In genomic region chr3:28667646-28668376, GRCh38 we compare ENCODE assay signal across 8 cellular contexts.
DNase-seq lines count a peak whose midpoint lies in the region; ATAC-seq, FAIRE-seq and TF ChIP-seq lines count a peak whose summit lies in the region.

No MANE protein-coding gene starts in this region.

- no peak overlapping the region for H3K4me3 ChIP-seq in MM.1S (ENCODE audit: low read length)
- H3K4me3 ChIP-seq in K562: no peak overlapping the region

- TF ChIP-seq RAD21 in K562 (CRISPR knock-in tag; conservative IDR thresholded peaks at IDR 0.05 in 1 of 2, IDR thresholded peaks at IDR 0.05 in 1 of 2): peak; percentile 25 to 59; a peak in 3 of 4 replicates

- POLR2A ChIA-PET in K562 (lab: Yijun Ruan, JAX): no interaction called here

- H3K79me2 ChIP-seq in MM.1S (ENCODE audit: low read length) (no peaks in the 10 kb centered on the region), K562 (ENCODE audit: control insufficient read depth, insufficient read depth, low read length) (no peaks in the 10 kb centered on the region)

- H3K9me2 ChIP-seq in MM.1S (replicated peaks; ENCODE audit: insufficient read depth, low read length): no peaks in the 10 kb centered on the region

- TF ChIP-seq CTCF in MM.1S (IDR thresholded peaks at IDR 0.05; ENCODE audit: low read length) (peak; percentile 91), K562 (IDR thresholded peaks at IDR 0.05 in 2 of 3, conservative IDR thresholded peaks at IDR 0.05 in 1 of 3; ENCODE audit: insufficient read depth in 2 of 3, low read depth in 1 of 3, low read length in 3 of 3) (peak; percentile 52 to 75 (median 63))

- no peak overlapping the region for H2AFZ ChIP-seq in MM.1S (ENCODE audit: low read length)
- H2AFZ ChIP-seq in K562 (ENCODE audit: low read depth, low read length): no peak overlapping the region

- H3K27me3 ChIP-seq in MM.1S (replicated peaks; ENCODE audit: insufficient read depth, low read length): no peaks in the 10 kb centered on the region
- no peaks in the 10 kb centered on the region for H3K27me3 ChIP-seq in K562 (ENCODE audit: control insufficient read depth in 2 of 2, insufficient read depth in 2 of 2, low read length in 2 of 2)

- H3K9me1 ChIP-seq in K562 (ENCODE audit: control insufficient read depth, insufficient read depth, low read length): no peaks in the 10 kb centered on the region

- no peak overlapping the region for H3K27ac ChIP-seq in MM.1S (ENCODE audit: low read length)
- H3K27ac ChIP-seq in K562 (ENCODE audit: extremely low read depth, low read depth, low read length): no peak overlapping the region

- ATAC-seq in HG02571 (IDR thresholded peaks at IDR 0.05; ENCODE audit: unreplicated experiment) (peak; percentile 92), K562 (peak; percentile 91)

- H3K9ac ChIP-seq in MM.1S (ENCODE audit: low read length) (no peak overlapping the region), K562 (ENCODE audit: insufficient read depth in 1 of 2, low read depth in 2 of 2, low read length in 2 of 2) (no peak overlapping the region)

- 5% methylated on average over 4 of the region's 4 CpGs for WGBS in K562 (ENCODE audit: insufficient coverage, low coverage, missing lambda C conversion rate)

- CTCF ChIA-PET in K562 (lab: Yijun Ruan, JAX; ENCODE audit: low intra/inter-chr PET ratio): no interaction called here

- peak; percentile 75 for DNase-seq in activated effector memory CD4-positive, alpha-beta T cell treated with anti-CD3 and anti-CD28 coated beads, Interleukin-2, amount 50 U/mL, for 16 hours
- DNase-seq in activated effector memory CD4-positive, alpha-beta T cell treated with Interleukin-2 at 50 U/mL for 16 hours: no peak
- peak; percentile 80 for DNase-seq in MM.1S
- peak; percentile 38 for DNase-seq in SKM-1 treated with dmso at 0.1 percent for 144 hours (lab: John Stamatoyannopoulos, UW; ENCODE audit: unreplicated experiment)
- DNase-seq in K562 (ENCODE audit: extremely low read depth in 1 of 4, low spot score in 3 of 4): peak; percentile 42 to 66 (median 55)
- peak; percentile 72 for DNase-seq in iPS-NIHi7 (ENCODE audit: extremely low spot score)
- peak; percentile 18 to 31 for DNase-seq in stimulated activated CD4-positive, alpha-beta T cell treated with anti-CD3 and anti-CD28 coated beads, Interleukin-15, amount 100 ng/mL, for 48 hours (ENCODE audit: low read depth in 2 of 2)

- no peaks in the 10 kb centered on the region for H3F3A ChIP-seq in MM.1S (ENCODE audit: insufficient read depth, low read length)

- TF ChIP-seq EP300 in K562 (IDR thresholded peaks at IDR 0.05; ENCODE audit: low read length): no peak

- no peaks in the 10 kb centered on the region for H4K20me1 ChIP-seq in MM.1S (ENCODE audit: insufficient read depth, low read length)
- no peaks in the 10 kb centered on the region for H4K20me1 ChIP-seq in K562 (replicated peaks; ENCODE audit: control insufficient read depth, insufficient read depth, low read length)

- H3K9me3 ChIP-seq in MM.1S (replicated peaks; ENCODE audit: insufficient read depth, low read length) (no peaks in the 10 kb centered on the region), K562 (replicated peaks; ENCODE audit: control insufficient read depth, insufficient read depth, low read depth, low read length) (no peaks in the 10 kb centered on the region)

- no peak for TF ChIP-seq POLR2A in K562 (conservative IDR thresholded peaks at IDR 0.05)

- intact Hi-C loops in K562 (cut with micrococcal nuclease): loop anchor here (1.0 kb wide), 1 partner anchor 1531 kb away; no protein-coding TSS in a partner anchor

- no peak overlapping the region for H3K4me2 ChIP-seq in MM.1S (ENCODE audit: low read depth, low read length)
- no peak overlapping the region for H3K4me2 ChIP-seq in K562 (ENCODE audit: insufficient read depth, low read length)

- H3K36me3 ChIP-seq in MM.1S (replicated peaks; ENCODE audit: insufficient read depth, low read length): no peaks in the 10 kb centered on the region
- no peaks in the 10 kb centered on the region for H3K36me3 ChIP-seq in K562 (ENCODE audit: control insufficient read depth, insufficient read depth, low read length)

- in situ Hi-C loops in K562 (cut with MboI): no loop called here

- peak; percentile 80 for FAIRE-seq in K562 (lab: Jason Lieb, UNC)

- no TSS peak for BruUV-seq in K562 (replicated peaks; lab: Mats Ljungman, UMichigan)

- H3K4me1 ChIP-seq in MM.1S (ENCODE audit: low read length): peaks cover 7% of the 10 kb centered on the region; the same call in 1 of the 2 replicates
- no peaks in the 10 kb centered on the region for H3K4me1 ChIP-seq in K562 (replicated peaks in 1 of 2; ENCODE audit: control insufficient read depth in 2 of 2, insufficient read depth in 2 of 2, low read length in 2 of 2)

TF ChIP-seq in K562, 482 proteins besides CTCF, POLR2A, EP300 and RAD21:
- TF ChIP-seq NRF1 (conservative IDR thresholded peaks at IDR 0.05 in 1 of 2, IDR thresholded peaks at IDR 0.05 in 1 of 2): no peak
- no peak for TF ChIP-seq ZNF274 (IDR thresholded peaks at IDR 0.05; ENCODE audit: borderline replicate concordance, low read depth, low read length)
- no peak for TF ChIP-seq DACH1 (IDR thresholded peaks at IDR 0.05; ENCODE audit: partially characterized antibody)
- no peak for TF ChIP-seq KDM2B (CRISPR knock-in tag; IDR thresholded peaks at IDR 0.05)
- TF ChIP-seq SMC3 (conservative IDR thresholded peaks at IDR 0.05; ENCODE audit: insufficient read depth, low read depth, low read length): peak; percentile 61
- no peak for TF ChIP-seq BMI1 (IDR thresholded peaks at IDR 0.05; ENCODE audit: low read length)
- TF ChIP-seq ZNF24 (IDR thresholded peaks at IDR 0.05): no peak
TF ChIP-seq in K562: peak in this region for 1.
